12 cellular contexts compared by ENCODE assay signal in genomic region chr1:157310401-157310800, GRCh38.
DNase-seq lines count a peak whose midpoint lies in the region; ATAC-seq and TF ChIP-seq lines count a peak whose summit lies in the region.
"Had no signal": no experiment of that assay in that cellular context is flagged by ENCODE, and none has a peak within 500 bp of the region (broad histone marks: within the 10 kb centered on the region; RNA-seq: fewer than 3 reads in every experiment).

No MANE protein-coding gene starts in this region.

- in situ Hi-C loops in astrocyte of the cerebellum (cut with HindIII; ENCODE audit: low sequenced_read_pairs): no loop called here

- H3K4me1 ChIP-seq in gastroesophageal sphincter (no peaks in the 10 kb centered on the region), prostate gland (replicated peaks) (no peaks in the 10 kb centered on the region)
- H3K4me1 ChIP-seq: HAP-1 had no signal

- no peak for TF ChIP-seq POLR2A in gastroesophageal sphincter (IDR thresholded peaks at IDR 0.05)
- no peak for TF ChIP-seq POLR2A in prostate gland (IDR thresholded peaks at IDR 0.05)

- H3K36me3 ChIP-seq in gastroesophageal sphincter: no peaks in the 10 kb centered on the region
- no peaks in the 10 kb centered on the region for H3K36me3 ChIP-seq in prostate gland
- H3K36me3 ChIP-seq: HAP-1 had no signal

- intact Hi-C loops in prostate gland (cut with DNase I): no loop called here

- WGBS in gastroesophageal sphincter (ENCODE audit: low coverage in 1 of 2), 2 donors: 28 to 30% methylated on average over 2 to 5 of the region's 5 CpGs
- 35% methylated on average over 5 of the region's 5 CpGs for WGBS in prostate gland

- H3K27ac ChIP-seq in gastroesophageal sphincter (no peak overlapping the region), prostate gland (no peak overlapping the region)
- H3K27ac ChIP-seq: RWPE1 had no signal

- DNase-seq in ELF-1 (ENCODE audit: low read depth, low spot score): peak; percentile 32
- DNase-seq in astrocyte of the cerebellum (ENCODE audit: low read depth): peak; percentile 71
- DNase-seq in retina: peak; percentile 24
- DNase-seq in prostate gland (ENCODE audit: low spot score): no peak
- DNase-seq in OCI-M1 (lab: John Stamatoyannopoulos, UW): no peak
- DNase-seq: DMS 273 treated with DMSO at 0.1 percent for 48 hours, NCI-H446 treated with DMSO at 0.1 percent for 48 hours, SIG-M5 had no signal

- ATAC-seq in gastroesophageal sphincter (peak; percentile 51), GM21423 (IDR thresholded peaks at IDR 0.05; ENCODE audit: unreplicated experiment) (no peak)

- TF ChIP-seq EP300 in gastroesophageal sphincter (IDR thresholded peaks at IDR 0.05): no peak

- H3K27me3 ChIP-seq in gastroesophageal sphincter (peaks cover 7% of the 10 kb centered on the region), prostate gland (replicated peaks; ENCODE audit: insufficient read depth) (no peaks in the 10 kb centered on the region)

- H3K4me3 ChIP-seq in astrocyte of the cerebellum (ENCODE audit: low read depth, low read length) (no peak overlapping the region), gastroesophageal sphincter (no peak overlapping the region), prostate gland (no peak overlapping the region)
- H3K4me3 ChIP-seq: HAP-1 had no signal

- H3K9me3 ChIP-seq in gastroesophageal sphincter: peaks cover 0 to 4% (median 0%) of the 10 kb centered on the region in 3 donors
- H3K9me3 ChIP-seq in prostate gland: no peaks in the 10 kb centered on the region
- H3K9me3 ChIP-seq: HAP-1 had no signal

- TF ChIP-seq CTCF in astrocyte of the cerebellum (IDR thresholded peaks at IDR 0.05; ENCODE audit: low read depth, low read length, missing control alignments) (no peak), gastroesophageal sphincter (IDR thresholded peaks at IDR 0.05) (no peak), prostate gland (IDR thresholded peaks at IDR 0.05) (no peak)

Comparison
In these comparisons a context has a peak if more than half of its experiments do, and no peak if none do; other contexts are left out.
1. DNase-seq: peak in ELF-1 (single experiment), astrocyte of the cerebellum (single experiment) and retina (single experiment); none in prostate gland (single experiment) and OCI-M1 (single experiment).